Comparison of ENCODE assay signal across 1 cellular context in the genomic region with DNA sequence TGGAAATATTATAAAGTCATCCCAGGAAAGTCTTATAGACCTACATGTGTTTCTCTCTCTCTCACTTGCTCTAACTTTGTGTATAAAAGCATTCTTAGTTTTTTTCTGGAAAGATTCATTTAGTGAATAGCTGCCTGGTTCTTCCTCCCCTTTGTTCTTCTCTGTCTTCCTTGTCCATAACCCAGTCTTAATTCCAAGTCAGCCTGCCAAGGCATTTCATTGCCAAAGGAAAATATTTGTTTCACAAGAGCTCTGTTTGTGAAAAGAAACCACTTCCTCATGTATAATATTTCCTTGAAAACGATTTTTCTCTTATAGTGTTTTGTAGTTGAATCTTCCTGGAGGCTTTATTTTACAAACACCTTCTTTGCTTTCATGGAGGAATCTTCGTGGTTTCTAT.
TF ChIP-seq lines count a peak whose summit lies in the region.

No MANE protein-coding gene starts in this region.

TF ChIP-seq in WTC11, 78 proteins besides CTCF, POLR2A, EP300 and RAD21 (continued from another document):
- TF ChIP-seq TCF7 (CRISPR knock-in tag; IDR thresholded peaks at IDR 0.05; ENCODE audit: low read depth) (no peak), JUN (CRISPR knock-in tag; IDR thresholded peaks at IDR 0.05) (no peak)
